11 cellular contexts compared by ENCODE assay signal in the genomic region with DNA sequence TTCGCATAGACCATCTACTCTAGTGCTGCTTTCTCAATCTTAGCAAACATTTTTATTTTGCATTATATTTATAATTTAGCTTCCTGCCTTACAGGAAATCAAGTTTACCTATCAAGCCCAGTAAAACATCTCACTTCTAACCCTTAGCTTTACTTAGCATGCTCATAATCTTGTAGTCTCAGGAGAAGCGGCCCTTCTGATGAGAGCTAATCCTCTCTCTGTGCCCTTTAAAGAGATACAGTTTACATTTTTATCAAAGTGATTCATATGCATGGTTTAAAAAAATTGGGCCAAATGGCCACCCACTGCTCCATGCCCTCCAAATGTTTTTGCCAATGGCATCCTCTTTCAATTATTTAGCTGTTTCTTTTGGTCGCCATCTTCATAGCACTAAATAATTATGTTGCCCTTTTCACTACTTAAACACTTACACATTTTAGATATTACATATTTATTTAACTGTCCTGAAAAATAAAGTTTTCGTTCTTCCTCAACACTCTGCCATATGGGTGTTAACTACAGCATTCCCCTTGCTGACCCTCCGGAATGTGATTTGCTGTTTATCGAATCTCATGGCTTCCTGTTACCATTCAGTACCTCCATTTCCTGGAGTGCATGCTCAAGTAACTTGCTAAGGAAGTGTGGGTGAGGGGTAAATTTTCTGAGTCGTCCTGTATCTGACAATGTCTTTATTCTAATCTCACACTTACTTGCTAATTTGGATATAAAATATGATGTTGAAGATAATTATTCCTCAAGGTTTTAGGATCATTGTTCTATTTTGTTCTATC. TPM values are rescaled to one million over a fixed set of nuclear protein-coding genes. Genes with fewer than 3 reads are reported as not detected.
A peak's percentile ranks its signal among the peaks of the same experiment; 100 is the strongest.
DNase-seq lines count a peak whose midpoint lies in the region; ATAC-seq and TF ChIP-seq lines count a peak whose summit lies in the region.
"Had no signal": no experiment of that assay in that cellular context is flagged by ENCODE, and none has a peak within 500 bp of the region (broad histone marks: within the 10 kb centered on the region; RNA-seq: fewer than 3 reads in every experiment).

No MANE protein-coding gene starts in this region.

- no peaks in the 10 kb centered on the region for H3K9me3 ChIP-seq in heart left ventricle

- peak overlapping the region; percentile 17 to 45 for H3K4me3 Mint-ChIP-seq in stimulated activated naive B cell treated with anti-CD40 and anti-IgM and Interleukin-4, amounts not matched to agents 10 μg/mL and 1 μg/mL and 100 μg/mL, for 72 hours

- POLR2A ChIA-PET in RWPE1 (lab: Yijun Ruan, JAX; ENCODE audit: low non-redundant PET): no interaction called here

- CTCF ChIA-PET in RWPE1 (lab: Yijun Ruan, JAX): no interaction called here

- H3K27ac ChIP-seq in heart left ventricle: peak overlapping the region in 9 of 12 donors; percentile 1 to 44 (median 25)
- peak overlapping the region; percentile 76 for H3K27ac ChIP-seq in VCaP
- no peak overlapping the region for H3K27ac ChIP-seq in RWPE1

- TF ChIP-seq CTCF in heart left ventricle (IDR thresholded peaks at IDR 0.05): no peak
- no peak for TF ChIP-seq CTCF in VCaP (conservative IDR thresholded peaks at IDR 0.05)
- no peak for TF ChIP-seq CTCF in RWPE1 (conservative IDR thresholded peaks at IDR 0.05; ENCODE audit: low read depth)

- H3K4me3 ChIP-seq in heart left ventricle: no peak overlapping the region

- no peaks in the 10 kb centered on the region for H3K27me3 ChIP-seq in heart left ventricle

- H3K9me3 Mint-ChIP-seq in stimulated activated naive B cell treated with anti-CD40 and anti-IgM and Interleukin-4, amounts not matched to agents 10 μg/mL and 1 μg/mL and 100 μg/mL, for 72 hours: peaks cover 4 to 5% of the 10 kb centered on the region in 2 donors

- DNase-seq in heart left ventricle (no peak), Right ventricle myocardium inferior (ENCODE audit: missing footprints) (no peak), glomerular endothelial cell (ENCODE audit: extremely low read depth, low read depth, low spot score) (peak; percentile 64), RWPE1 (ENCODE audit: low spot score) (no peak)
- no peak for DNase-seq in stimulated activated naive B cell treated with anti-CD40 and anti-IgM and Interleukin-4, amounts not matched to agents 10 μg/mL and 1 μg/mL and 100 μg/mL, for 72 hours
- DNase-seq: activated effector memory CD4-positive, alpha-beta T cell treated with anti-CD3 and anti-CD28 coated beads, Interleukin-2, amount 50 U/mL, for 16 hours; H7; NCI-H2107 had no signal

- TF ChIP-seq POLR2A in heart left ventricle (IDR thresholded peaks at IDR 0.05): no peak

- H3K27ac Mint-ChIP-seq in stimulated activated naive B cell treated with anti-CD40 and anti-IgM and Interleukin-4, amounts not matched to agents 10 μg/mL and 1 μg/mL and 100 μg/mL, for 72 hours: peak overlapping the region; percentile 75

- intact Hi-C loops in heart left ventricle (cut with DNase I) (loop anchor here in 1 of 10 donors (10.0 kb wide), 1 partner anchor 178 kb away; a partner anchor contains a TSS), Right ventricle myocardium inferior (cut with DNase I) (loop anchor here (5.0 kb wide), 1 partner anchor 430 kb away; no protein-coding TSS in a partner anchor)

- peaks cover 38 to 57% of the 10 kb centered on the region in 2 donors for H3K36me3 Mint-ChIP-seq in stimulated activated naive B cell treated with anti-CD40 and anti-IgM and Interleukin-4, amounts not matched to agents 10 μg/mL and 1 μg/mL and 100 μg/mL, for 72 hours

- peaks cover 30 to 50% of the 10 kb centered on the region in 2 donors for H3K4me1 Mint-ChIP-seq in stimulated activated naive B cell treated with anti-CD40 and anti-IgM and Interleukin-4, amounts not matched to agents 10 μg/mL and 1 μg/mL and 100 μg/mL, for 72 hours

- H3K36me3 ChIP-seq in heart left ventricle: peaks cover 0 to 35% (median 18%) of the 10 kb centered on the region in 9 donors

- ATAC-seq in heart left ventricle (peak in 2 of 4 donors; percentile 29 to 48), Right ventricle myocardium inferior (no peak), GM21447 (IDR thresholded peaks at IDR 0.05; ENCODE audit: unreplicated experiment) (no peak), GM21526 (IDR thresholded peaks at IDR 0.05; ENCODE audit: low FRiP score, unreplicated experiment) (no peak)
- no peak for ATAC-seq in stimulated activated naive B cell treated with anti-CD40 and anti-IgM and Interleukin-4, amounts not matched to agents 10 μg/mL and 1 μg/mL and 100 μg/mL, for 72 hours (replicated peaks)

- H3K27me3 Mint-ChIP-seq in stimulated activated naive B cell treated with anti-CD40 and anti-IgM and Interleukin-4, amounts not matched to agents 10 μg/mL and 1 μg/mL and 100 μg/mL, for 72 hours: no peaks in the 10 kb centered on the region

- 51 to 59% (median 56%) methylated on average over 7 of the region's 7 CpGs for WGBS in heart left ventricle, 4 donors

- peaks cover 0 to 24% (median 21%) of the 10 kb centered on the region in 12 donors for H3K4me1 ChIP-seq in heart left ventricle

RNA-seq across cellular contexts. Expression of a gene that starts 29.3 kb away (rescaled TPM):
- 10 to 100 TPM; 23.1 to 48.1 (median 27.7) TPM for total RNA-seq in heart left ventricle
- polyA plus RNA-seq in heart left ventricle: 10 to 100 TPM; 15.0 to 15.2 TPM
- total RNA-seq in Right ventricle myocardium inferior: 27.1 TPM
- 30.1 and 62.5 TPM in 2 replicates for total RNA-seq in glomerular endothelial cell
